Comparison of ENCODE assay signal across 1 cellular context in the genomic region with DNA sequence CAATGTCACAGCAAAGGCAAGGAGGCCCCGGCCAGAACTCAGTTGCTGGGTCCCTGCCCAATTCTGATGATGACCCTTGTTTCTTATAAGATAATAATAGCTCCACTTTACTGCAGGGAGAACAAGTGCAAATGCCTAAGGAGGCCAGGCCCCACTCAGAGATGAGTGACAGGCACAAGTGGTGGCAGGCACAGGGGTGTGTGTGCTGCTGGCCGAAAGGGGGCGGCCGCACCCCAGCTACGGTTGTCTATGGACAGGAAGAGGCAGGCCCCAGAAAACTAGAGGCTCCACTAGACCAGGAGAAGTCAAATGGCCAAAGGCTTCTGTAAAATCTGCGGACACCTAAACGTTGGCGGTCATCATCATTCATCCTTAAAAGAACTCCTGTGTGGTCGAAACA.
TF ChIP-seq lines count a peak whose summit lies in the region.

No MANE protein-coding gene starts in this region.

TF ChIP-seq in K562, 482 proteins besides CTCF, POLR2A, EP300 and RAD21:
- TF ChIP-seq PKNOX1 (IDR thresholded peaks at IDR 0.05) (peak; percentile 94), PBX2 (CRISPR knock-in tag; IDR thresholded peaks at IDR 0.05; ENCODE audit: low read depth) (peak; percentile 27; the same call in 1 of the 2 replicates), PBX2 (tag; conservative IDR thresholded peaks at IDR 0.05; ENCODE audit: low read depth) (peak; percentile 76), SIN3B (IDR thresholded peaks at IDR 0.05; ENCODE audit: low read depth) (no peak), SMC3 (conservative IDR thresholded peaks at IDR 0.05; ENCODE audit: insufficient read depth, low read depth, low read length) (0 out of 2 replicates have a peak, but pooled peaks have one; percentile 5), MAZ (CRISPR knock-in tag; conservative IDR thresholded peaks at IDR 0.05 in 1 of 2, IDR thresholded peaks at IDR 0.05 in 1 of 2) (no peak), SAFB (IDR thresholded peaks at IDR 0.05; ENCODE audit: borderline replicate concordance, low read depth, low read length) (no peak)
TF ChIP-seq in K562: peak in this region for 3.
